ENCODE assay signal across 1 cellular context in the genomic region with DNA sequence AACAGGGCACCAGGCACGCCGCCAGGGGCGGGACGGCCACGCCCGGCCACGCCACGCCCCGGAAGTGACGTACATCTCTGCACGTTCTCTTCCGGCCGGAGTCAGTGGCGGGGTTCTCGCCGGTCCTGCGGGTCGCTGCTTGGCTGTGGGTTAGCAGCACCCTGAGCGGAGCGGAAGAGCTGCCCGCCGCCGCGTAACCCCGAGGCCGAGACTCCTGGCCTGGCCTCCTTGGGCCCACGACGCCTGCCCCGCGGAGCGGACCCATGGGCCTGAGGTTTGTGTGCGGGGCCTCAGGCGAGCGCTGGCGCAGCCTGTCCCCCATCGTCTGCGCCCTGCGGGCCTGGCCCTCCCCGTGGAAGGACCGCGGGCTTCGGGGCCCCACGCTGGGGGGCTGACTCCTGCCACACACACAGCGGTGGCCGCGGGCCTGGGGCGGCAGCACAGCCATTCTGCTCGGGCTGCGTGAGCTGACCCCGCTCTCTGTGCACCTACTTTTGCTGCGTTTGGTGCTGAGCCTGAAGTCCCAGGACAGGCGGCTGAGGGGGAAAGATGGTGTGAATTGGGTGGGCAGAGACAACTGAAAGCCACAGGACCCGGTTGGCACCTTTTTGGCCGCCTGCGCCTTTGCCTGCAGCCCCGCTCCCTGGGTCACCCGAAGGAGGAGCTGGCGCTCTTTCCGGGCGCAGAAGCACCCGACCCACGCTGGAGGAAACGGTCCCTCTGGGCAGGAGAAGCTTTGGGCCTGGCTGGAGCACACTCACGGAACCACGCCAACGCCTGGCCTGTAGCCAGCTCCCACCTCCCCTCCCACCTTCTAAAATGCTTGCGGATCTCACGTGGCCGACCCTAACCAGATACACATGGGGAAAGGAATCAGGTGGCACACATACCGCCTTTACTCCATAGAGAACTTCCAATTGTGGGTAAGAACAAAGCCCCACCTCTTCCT.
TF ChIP-seq lines count a peak whose summit lies in the region.

No MANE protein-coding gene starts in this region.

TF ChIP-seq in GM12878, 131 proteins besides CTCF, POLR2A, EP300 and RAD21 (continued from another document):
- TF ChIP-seq, protein P1, sequence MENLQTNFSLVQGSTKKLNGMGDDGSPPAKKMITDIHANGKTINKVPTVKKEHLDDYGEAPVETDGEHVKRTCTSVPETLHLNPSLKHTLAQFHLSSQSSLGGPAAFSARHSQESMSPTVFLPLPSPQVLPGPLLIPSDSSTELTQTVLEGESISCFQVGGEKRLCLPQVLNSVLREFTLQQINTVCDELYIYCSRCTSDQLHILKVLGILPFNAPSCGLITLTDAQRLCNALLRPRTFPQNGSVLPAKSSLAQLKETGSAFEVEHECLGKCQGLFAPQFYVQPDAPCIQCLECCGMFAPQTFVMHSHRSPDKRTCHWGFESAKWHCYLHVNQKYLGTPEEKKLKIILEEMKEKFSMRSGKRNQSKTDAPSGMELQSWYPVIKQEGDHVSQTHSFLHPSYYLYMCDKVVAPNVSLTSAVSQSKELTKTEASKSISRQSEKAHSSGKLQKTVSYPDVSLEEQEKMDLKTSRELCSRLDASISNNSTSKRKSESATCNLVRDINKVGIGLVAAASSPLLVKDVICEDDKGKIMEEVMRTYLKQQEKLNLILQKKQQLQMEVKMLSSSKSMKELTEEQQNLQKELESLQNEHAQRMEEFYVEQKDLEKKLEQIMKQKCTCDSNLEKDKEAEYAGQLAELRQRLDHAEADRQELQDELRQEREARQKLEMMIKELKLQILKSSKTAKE (IDR thresholded peaks at IDR 0.05; ENCODE audit: low read depth, poor library complexity, severe bottlenecking), result no peak
- TF ChIP-seq CHD1 (IDR thresholded peaks at IDR 0.05; ENCODE audit: low read depth, low read length) (no peak), BACH1 (IDR thresholded peaks at IDR 0.05; ENCODE audit: borderline replicate concordance) (peak; percentile 91), CREB1 (IDR thresholded peaks at IDR 0.05; ENCODE audit: low read depth) (no peak), TBL1XR1 (IDR thresholded peaks at IDR 0.05; ENCODE audit: low read depth, low read length) (no peak), NR2C2 (IDR thresholded peaks at IDR 0.05; ENCODE audit: borderline replicate concordance, control insufficient read depth, insufficient read length, low read depth) (no peak), ETV6 (conservative IDR thresholded peaks at IDR 0.05 in 1 of 2, IDR thresholded peaks at IDR 0.05 in 1 of 2; ENCODE audit: borderline replicate concordance in 1 of 2, low read depth in 1 of 2) (no peak; a peak in 1 of 4 replicates), ZNF274 (IDR thresholded peaks at IDR 0.05; ENCODE audit: insufficient read depth, insufficient read length) (no peak), CEBPB (IDR thresholded peaks at IDR 0.05; ENCODE audit: borderline replicate concordance in 1 of 2, low read depth in 2 of 2, low read length in 2 of 2) (no peak), CREM (IDR thresholded peaks at IDR 0.05; ENCODE audit: low read depth) (peak; percentile 90)
- TF ChIP-seq, protein P2, sequence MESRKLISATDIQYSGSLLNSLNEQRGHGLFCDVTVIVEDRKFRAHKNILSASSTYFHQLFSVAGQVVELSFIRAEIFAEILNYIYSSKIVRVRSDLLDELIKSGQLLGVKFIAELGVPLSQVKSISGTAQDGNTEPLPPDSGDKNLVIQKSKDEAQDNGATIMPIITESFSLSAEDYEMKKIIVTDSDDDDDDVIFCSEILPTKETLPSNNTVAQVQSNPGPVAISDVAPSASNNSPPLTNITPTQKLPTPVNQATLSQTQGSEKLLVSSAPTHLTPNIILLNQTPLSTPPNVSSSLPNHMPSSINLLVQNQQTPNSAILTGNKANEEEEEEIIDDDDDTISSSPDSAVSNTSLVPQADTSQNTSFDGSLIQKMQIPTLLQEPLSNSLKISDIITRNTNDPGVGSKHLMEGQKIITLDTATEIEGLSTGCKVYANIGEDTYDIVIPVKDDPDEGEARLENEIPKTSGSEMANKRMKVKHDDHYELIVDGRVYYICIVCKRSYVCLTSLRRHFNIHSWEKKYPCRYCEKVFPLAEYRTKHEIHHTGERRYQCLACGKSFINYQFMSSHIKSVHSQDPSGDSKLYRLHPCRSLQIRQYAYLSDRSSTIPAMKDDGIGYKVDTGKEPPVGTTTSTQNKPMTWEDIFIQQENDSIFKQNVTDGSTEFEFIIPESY (IDR thresholded peaks at IDR 0.05), result no peak
- TF ChIP-seq, protein P3, sequence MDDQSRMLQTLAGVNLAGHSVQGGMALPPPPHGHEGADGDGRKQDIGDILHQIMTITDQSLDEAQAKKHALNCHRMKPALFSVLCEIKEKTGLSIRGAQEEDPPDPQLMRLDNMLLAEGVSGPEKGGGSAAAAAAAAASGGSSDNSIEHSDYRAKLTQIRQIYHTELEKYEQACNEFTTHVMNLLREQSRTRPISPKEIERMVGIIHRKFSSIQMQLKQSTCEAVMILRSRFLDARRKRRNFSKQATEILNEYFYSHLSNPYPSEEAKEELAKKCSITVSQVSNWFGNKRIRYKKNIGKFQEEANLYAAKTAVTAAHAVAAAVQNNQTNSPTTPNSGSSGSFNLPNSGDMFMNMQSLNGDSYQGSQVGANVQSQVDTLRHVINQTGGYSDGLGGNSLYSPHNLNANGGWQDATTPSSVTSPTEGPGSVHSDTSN (IDR thresholded peaks at IDR 0.05; ENCODE audit: insufficient replicate concordance, low read depth, low read length), result no peak
- TF ChIP-seq, protein P4, sequence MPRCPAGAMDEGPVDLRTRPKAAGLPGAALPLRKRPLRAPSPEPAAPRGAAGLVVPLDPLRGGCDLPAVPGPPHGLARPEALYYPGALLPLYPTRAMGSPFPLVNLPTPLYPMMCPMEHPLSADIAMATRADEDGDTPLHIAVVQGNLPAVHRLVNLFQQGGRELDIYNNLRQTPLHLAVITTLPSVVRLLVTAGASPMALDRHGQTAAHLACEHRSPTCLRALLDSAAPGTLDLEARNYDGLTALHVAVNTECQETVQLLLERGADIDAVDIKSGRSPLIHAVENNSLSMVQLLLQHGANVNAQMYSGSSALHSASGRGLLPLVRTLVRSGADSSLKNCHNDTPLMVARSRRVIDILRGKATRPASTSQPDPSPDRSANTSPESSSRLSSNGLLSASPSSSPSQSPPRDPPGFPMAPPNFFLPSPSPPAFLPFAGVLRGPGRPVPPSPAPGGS (IDR thresholded peaks at IDR 0.05; ENCODE audit: borderline replicate concordance, insufficient read depth, low read depth, low read length, poor library complexity, severe bottlenecking), result peak; percentile 26
